In genomic region chr19:33399745-33400681, GRCh38 we compare ENCODE assay signal across 1 cellular context.
TF ChIP-seq lines count a peak whose summit lies in the region.

No MANE protein-coding gene starts in this region.

TF ChIP-seq in HepG2, 621 proteins besides CTCF, POLR2A, EP300 and RAD21 (continued from another document and continues in another):
- TF ChIP-seq ZNF710 (CRISPR knock-in tag; IDR thresholded peaks at IDR 0.05; ENCODE audit: borderline replicate concordance) (0 out of 2 replicates have a peak, but pooled peaks have one; percentile 46), PPARG (CRISPR knock-in tag; conservative IDR thresholded peaks at IDR 0.05) (0 out of 2 replicates have a peak, but pooled peaks have one; percentile 29), NR2F1 (CRISPR knock-in tag; IDR thresholded peaks at IDR 0.05) (peak; percentile 72 to 78; a peak in 3 of 4 replicates), MYPOP (CRISPR knock-in tag; IDR thresholded peaks at IDR 0.05) (0 out of 2 replicates have a peak, but pooled peaks have one; percentile 50), ZNF777 (CRISPR knock-in tag; IDR thresholded peaks at IDR 0.05) (no peak), ADNP (CRISPR knock-in tag; IDR thresholded peaks at IDR 0.05) (no peak), ZNF280D (CRISPR knock-in tag; IDR thresholded peaks at IDR 0.05) (peak; percentile 90), PHF21A (CRISPR knock-in tag; IDR thresholded peaks at IDR 0.05) (peak; percentile 79), ZFY (CRISPR knock-in tag; IDR thresholded peaks at IDR 0.05) (peak; percentile 71), HOXA9 (CRISPR knock-in tag; IDR thresholded peaks at IDR 0.05; ENCODE audit: borderline replicate concordance) (no peak), ATF7-NPFF (CRISPR knock-in tag; IDR thresholded peaks at IDR 0.05; ENCODE audit: low read depth) (peak; percentile 48; the same call in 1 of the 2 replicates), ZFP41 (CRISPR knock-in tag; IDR thresholded peaks at IDR 0.05; ENCODE audit: borderline replicate concordance) (0 out of 2 replicates have a peak, but pooled peaks have one; percentile 44), BCL3 (CRISPR knock-in tag; IDR thresholded peaks at IDR 0.05) (peak; percentile 23; the same call in 1 of the 2 replicates), ZNF224 (CRISPR knock-in tag; IDR thresholded peaks at IDR 0.05) (peak; percentile 53; the same call in 1 of the 2 replicates), ZNF235 (CRISPR knock-in tag; IDR thresholded peaks at IDR 0.05; ENCODE audit: borderline replicate concordance) (0 out of 2 replicates have a peak, but pooled peaks have one; percentile 78), MIER3 (CRISPR knock-in tag; IDR thresholded peaks at IDR 0.05; ENCODE audit: borderline replicate concordance) (peak; percentile 44; the same call in 1 of the 2 replicates), ZNF891 (CRISPR knock-in tag; IDR thresholded peaks at IDR 0.05) (peak; percentile 60), ZNF552 (CRISPR knock-in tag; IDR thresholded peaks at IDR 0.05; ENCODE audit: borderline replicate concordance) (0 out of 2 replicates have a peak, but pooled peaks have one; percentile 31), POGZ (CRISPR knock-in tag; IDR thresholded peaks at IDR 0.05) (peak; percentile 57), PITX1 (CRISPR knock-in tag; IDR thresholded peaks at IDR 0.05) (peak; percentile 89), ZNF292 (CRISPR knock-in tag; IDR thresholded peaks at IDR 0.05; ENCODE audit: borderline replicate concordance, low read depth) (peak; percentile 92), ZNF501 (CRISPR knock-in tag; IDR thresholded peaks at IDR 0.05) (peak; percentile 68), ERF (CRISPR knock-in tag; IDR thresholded peaks at IDR 0.05) (peak; percentile 43; the same call in 1 of the 2 replicates), ZNF746 (CRISPR knock-in tag; IDR thresholded peaks at IDR 0.05) (peak; percentile 74; the same call in 1 of the 2 replicates), RXRB (CRISPR knock-in tag; IDR thresholded peaks at IDR 0.05; ENCODE audit: borderline replicate concordance) (peak; percentile 48), ARID4A (CRISPR knock-in tag; IDR thresholded peaks at IDR 0.05; ENCODE audit: borderline replicate concordance) (peak; percentile 64; the same call in 1 of the 2 replicates), HNF4A (CRISPR knock-in tag; IDR thresholded peaks at IDR 0.05) (peak; percentile 95), ZNF230 (CRISPR knock-in tag; IDR thresholded peaks at IDR 0.05) (peak; percentile 74; the same call in 1 of the 2 replicates), TEAD3 (CRISPR knock-in tag; optimal IDR thresholded peaks at IDR 0.05; ENCODE audit: borderline replicate concordance) (peak; percentile 50), ZNF557 (CRISPR knock-in tag; IDR thresholded peaks at IDR 0.05) (no peak), JARID2 (CRISPR knock-in tag; IDR thresholded peaks at IDR 0.05; ENCODE audit: insufficient replicate concordance) (no peak), ZNF101 (CRISPR knock-in tag; IDR thresholded peaks at IDR 0.05; ENCODE audit: borderline replicate concordance, low read depth) (no peak), ZNF207 (IDR thresholded peaks at IDR 0.05; ENCODE audit: borderline replicate concordance) (no peak)
- TF ChIP-seq, protein P1, sequence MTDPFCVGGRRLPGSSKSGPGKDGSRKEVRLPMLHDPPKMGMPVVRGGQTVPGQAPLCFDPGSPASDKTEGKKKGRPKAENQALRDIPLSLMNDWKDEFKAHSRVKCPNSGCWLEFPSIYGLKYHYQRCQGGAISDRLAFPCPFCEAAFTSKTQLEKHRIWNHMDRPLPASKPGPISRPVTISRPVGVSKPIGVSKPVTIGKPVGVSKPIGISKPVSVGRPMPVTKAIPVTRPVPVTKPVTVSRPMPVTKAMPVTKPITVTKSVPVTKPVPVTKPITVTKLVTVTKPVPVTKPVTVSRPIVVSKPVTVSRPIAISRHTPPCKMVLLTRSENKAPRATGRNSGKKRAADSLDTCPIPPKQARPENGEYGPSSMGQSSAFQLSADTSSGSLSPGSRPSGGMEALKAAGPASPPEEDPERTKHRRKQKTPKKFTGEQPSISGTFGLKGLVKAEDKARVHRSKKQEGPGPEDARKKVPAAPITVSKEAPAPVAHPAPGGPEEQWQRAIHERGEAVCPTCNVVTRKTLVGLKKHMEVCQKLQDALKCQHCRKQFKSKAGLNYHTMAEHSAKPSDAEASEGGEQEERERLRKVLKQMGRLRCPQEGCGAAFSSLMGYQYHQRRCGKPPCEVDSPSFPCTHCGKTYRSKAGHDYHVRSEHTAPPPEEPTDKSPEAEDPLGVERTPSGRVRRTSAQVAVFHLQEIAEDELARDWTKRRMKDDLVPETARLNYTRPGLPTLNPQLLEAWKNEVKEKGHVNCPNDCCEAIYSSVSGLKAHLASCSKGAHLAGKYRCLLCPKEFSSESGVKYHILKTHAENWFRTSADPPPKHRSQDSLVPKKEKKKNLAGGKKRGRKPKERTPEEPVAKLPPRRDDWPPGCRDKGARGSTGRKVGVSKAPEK (CRISPR knock-in tag; IDR thresholded peaks at IDR 0.05; ENCODE audit: borderline replicate concordance) = peak; percentile 90; the same call in 1 of the 2 replicates
- TF ChIP-seq, protein P2, sequence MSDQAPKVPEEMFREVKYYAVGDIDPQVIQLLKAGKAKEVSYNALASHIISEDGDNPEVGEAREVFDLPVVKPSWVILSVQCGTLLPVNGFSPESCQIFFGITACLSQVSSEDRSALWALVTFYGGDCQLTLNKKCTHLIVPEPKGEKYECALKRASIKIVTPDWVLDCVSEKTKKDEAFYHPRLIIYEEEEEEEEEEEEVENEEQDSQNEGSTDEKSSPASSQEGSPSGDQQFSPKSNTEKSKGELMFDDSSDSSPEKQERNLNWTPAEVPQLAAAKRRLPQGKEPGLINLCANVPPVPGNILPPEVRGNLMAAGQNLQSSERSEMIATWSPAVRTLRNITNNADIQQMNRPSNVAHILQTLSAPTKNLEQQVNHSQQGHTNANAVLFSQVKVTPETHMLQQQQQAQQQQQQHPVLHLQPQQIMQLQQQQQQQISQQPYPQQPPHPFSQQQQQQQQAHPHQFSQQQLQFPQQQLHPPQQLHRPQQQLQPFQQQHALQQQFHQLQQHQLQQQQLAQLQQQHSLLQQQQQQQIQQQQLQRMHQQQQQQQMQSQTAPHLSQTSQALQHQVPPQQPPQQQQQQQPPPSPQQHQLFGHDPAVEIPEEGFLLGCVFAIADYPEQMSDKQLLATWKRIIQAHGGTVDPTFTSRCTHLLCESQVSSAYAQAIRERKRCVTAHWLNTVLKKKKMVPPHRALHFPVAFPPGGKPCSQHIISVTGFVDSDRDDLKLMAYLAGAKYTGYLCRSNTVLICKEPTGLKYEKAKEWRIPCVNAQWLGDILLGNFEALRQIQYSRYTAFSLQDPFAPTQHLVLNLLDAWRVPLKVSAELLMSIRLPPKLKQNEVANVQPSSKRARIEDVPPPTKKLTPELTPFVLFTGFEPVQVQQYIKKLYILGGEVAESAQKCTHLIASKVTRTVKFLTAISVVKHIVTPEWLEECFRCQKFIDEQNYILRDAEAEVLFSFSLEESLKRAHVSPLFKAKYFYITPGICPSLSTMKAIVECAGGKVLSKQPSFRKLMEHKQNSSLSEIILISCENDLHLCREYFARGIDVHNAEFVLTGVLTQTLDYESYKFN (CRISPR knock-in tag; conservative IDR thresholded peaks at IDR 0.05) = peak; percentile 82
- TF ChIP-seq, protein P3, sequence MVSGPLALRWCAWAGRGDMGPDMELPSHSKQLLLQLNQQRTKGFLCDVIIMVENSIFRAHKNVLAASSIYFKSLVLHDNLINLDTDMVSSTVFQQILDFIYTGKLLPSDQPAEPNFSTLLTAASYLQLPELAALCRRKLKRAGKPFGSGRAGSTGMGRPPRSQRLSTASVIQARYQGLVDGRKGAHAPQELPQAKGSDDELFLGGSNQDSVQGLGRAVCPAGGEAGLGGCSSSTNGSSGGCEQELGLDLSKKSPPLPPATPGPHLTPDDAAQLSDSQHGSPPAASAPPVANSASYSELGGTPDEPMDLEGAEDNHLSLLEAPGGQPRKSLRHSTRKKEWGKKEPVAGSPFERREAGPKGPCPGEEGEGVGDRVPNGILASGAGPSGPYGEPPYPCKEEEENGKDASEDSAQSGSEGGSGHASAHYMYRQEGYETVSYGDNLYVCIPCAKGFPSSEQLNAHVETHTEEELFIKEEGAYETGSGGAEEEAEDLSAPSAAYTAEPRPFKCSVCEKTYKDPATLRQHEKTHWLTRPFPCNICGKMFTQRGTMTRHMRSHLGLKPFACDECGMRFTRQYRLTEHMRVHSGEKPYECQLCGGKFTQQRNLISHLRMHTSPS (CRISPR knock-in tag; IDR thresholded peaks at IDR 0.05; ENCODE audit: low read depth) = peak; percentile 96
- TF ChIP-seq, protein P4, sequence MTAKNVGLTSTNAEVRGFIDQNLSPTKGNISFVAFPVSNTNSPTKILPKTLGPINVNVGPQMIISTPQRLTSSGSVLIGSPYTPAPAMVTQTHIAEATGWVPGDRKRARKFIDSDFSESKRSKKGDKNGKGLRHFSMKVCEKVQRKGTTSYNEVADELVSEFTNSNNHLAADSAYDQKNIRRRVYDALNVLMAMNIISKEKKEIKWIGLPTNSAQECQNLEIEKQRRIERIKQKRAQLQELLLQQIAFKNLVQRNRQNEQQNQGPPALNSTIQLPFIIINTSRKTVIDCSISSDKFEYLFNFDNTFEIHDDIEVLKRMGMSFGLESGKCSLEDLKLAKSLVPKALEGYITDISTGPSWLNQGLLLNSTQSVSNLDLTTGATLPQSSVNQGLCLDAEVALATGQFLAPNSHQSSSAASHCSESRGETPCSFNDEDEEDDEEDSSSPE (CRISPR knock-in tag; IDR thresholded peaks at IDR 0.05) = peak; percentile 44
